Comparison of ENCODE assay signal across 13 cellular contexts in the genomic region with DNA sequence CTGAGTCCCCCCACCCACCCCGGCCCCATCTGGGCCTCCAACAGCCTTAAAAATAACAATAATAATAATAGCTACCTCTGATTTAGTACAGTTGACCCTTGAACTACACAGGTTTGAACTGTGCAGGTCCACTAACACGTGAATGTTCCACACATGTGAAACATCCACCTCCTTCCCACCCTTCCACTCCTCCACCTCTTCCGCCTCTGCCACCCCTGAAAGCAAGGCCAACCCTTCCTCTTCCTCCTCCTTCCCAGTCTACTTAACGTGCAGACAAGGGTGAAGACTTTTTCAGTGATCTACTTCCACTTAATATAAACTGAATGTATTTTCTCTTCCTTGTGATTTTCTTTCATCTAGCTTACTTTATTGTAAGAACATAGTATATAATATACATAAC. TPM values are rescaled to one million over a fixed set of nuclear protein-coding genes. Genes with fewer than 3 reads are reported as not detected.
DNase-seq lines count a peak whose midpoint lies in the region; ATAC-seq and TF ChIP-seq lines count a peak whose summit lies in the region.
"Had no signal": no experiment of that assay in that cellular context is flagged by ENCODE, and none has a peak within 500 bp of the region (broad histone marks: within the 10 kb centered on the region; RNA-seq: fewer than 3 reads in every experiment).

No MANE protein-coding gene starts in this region.

- POLR2A ChIA-PET in activated naive CD8-positive, alpha-beta T cell treated with anti-CD3 and anti-CD28 coated beads, Interleukin-2, amount 10 ng/mL, durations not matched to agents 7 days and 5 days (lab: Charles Lee): interaction anchor here (1.6 kb wide), 1 partner anchor 11 kb away, joined by 8 read pairs; a partner anchor contains a TSS

- DNase-seq in activated naive CD8-positive, alpha-beta T cell treated with anti-CD3 and anti-CD28 coated beads, Interleukin-2, amount 10 ng/mL, durations not matched to agents 7 days and 5 days: no peak
- no peak for DNase-seq in activated naive CD8-positive, alpha-beta T cell treated with anti-CD3 and anti-CD28 coated beads for 36 hours
- DNase-seq in caudate nucleus (lab: John Stamatoyannopoulos, UW): no peak
- DNase-seq in natural killer cell treated with Interleukin-12 subunit alpha and Interleukin-12 subunit beta and Interleukin-15 and Interleukin-18, amount 100 ng/mL, for 72 hours (ENCODE audit: low spot score): no peak
- peak in 1 of 2 donors; percentile 32 for DNase-seq in upper lobe of left lung
- DNase-seq in substantia nigra (lab: John Stamatoyannopoulos, UW): no peak
- no peak for DNase-seq in superior temporal gyrus (ENCODE audit: extremely low spot score)
- DNase-seq: activated gamma-delta T cell; NCI-H1092; NCI-H524; SHP77 treated with DMSO at 0.1 percent for 48 hours; stimulated activated CD8-positive, alpha-beta memory T cell treated with anti-CD3 and anti-CD28 coated beads, Interleukin-4, amount 100 ng/mL, for 48 hours had no signal

- H3K27ac ChIP-seq in caudate nucleus (ENCODE audit: low read depth, low read length): peak overlapping the region; percentile 71
- H3K27ac ChIP-seq in upper lobe of left lung: peak overlapping the region; percentile 72 to 79 (median 77)
- no peak overlapping the region for H3K27ac ChIP-seq in substantia nigra (ENCODE audit: low read depth, low read length, poor library complexity, severe bottlenecking)

- TF ChIP-seq POLR2A in upper lobe of left lung (IDR thresholded peaks at IDR 0.05): no peak

- H3K36me3 ChIP-seq in upper lobe of left lung: no peaks in the 10 kb centered on the region

- no peak overlapping the region for H3K4me3 Mint-ChIP-seq in activated naive CD8-positive, alpha-beta T cell treated with anti-CD3 and anti-CD28 coated beads, Interleukin-2, amount 10 ng/mL, durations not matched to agents 7 days and 5 days
- H3K4me3 Mint-ChIP-seq in activated naive CD8-positive, alpha-beta T cell treated with anti-CD3 and anti-CD28 coated beads for 36 hours: no peak overlapping the region
- H3K4me3 Mint-ChIP-seq in natural killer cell treated with Interleukin-12 subunit alpha and Interleukin-12 subunit beta and Interleukin-15 and Interleukin-18, amount 100 ng/mL, for 72 hours: peak overlapping the region; percentile 26

- no peaks in the 10 kb centered on the region for H3K9me3 Mint-ChIP-seq in activated naive CD8-positive, alpha-beta T cell treated with anti-CD3 and anti-CD28 coated beads, Interleukin-2, amount 10 ng/mL, durations not matched to agents 7 days and 5 days
- no peaks in the 10 kb centered on the region for H3K9me3 Mint-ChIP-seq in activated naive CD8-positive, alpha-beta T cell treated with anti-CD3 and anti-CD28 coated beads for 36 hours
- H3K9me3 Mint-ChIP-seq in natural killer cell treated with Interleukin-12 subunit alpha and Interleukin-12 subunit beta and Interleukin-15 and Interleukin-18, amount 100 ng/mL, for 72 hours: no peaks in the 10 kb centered on the region

- peaks cover 38% of the 10 kb centered on the region for H3K4me1 Mint-ChIP-seq in activated naive CD8-positive, alpha-beta T cell treated with anti-CD3 and anti-CD28 coated beads, Interleukin-2, amount 10 ng/mL, durations not matched to agents 7 days and 5 days
- peaks cover 4% of the 10 kb centered on the region for H3K4me1 Mint-ChIP-seq in activated naive CD8-positive, alpha-beta T cell treated with anti-CD3 and anti-CD28 coated beads for 36 hours
- H3K4me1 Mint-ChIP-seq in natural killer cell treated with Interleukin-12 subunit alpha and Interleukin-12 subunit beta and Interleukin-15 and Interleukin-18, amount 100 ng/mL, for 72 hours (ENCODE audit: low read depth in 2 of 2): peaks cover 49 to 67% of the 10 kb centered on the region in 2 donors

- H3K36me3 Mint-ChIP-seq in activated naive CD8-positive, alpha-beta T cell treated with anti-CD3 and anti-CD28 coated beads, Interleukin-2, amount 10 ng/mL, durations not matched to agents 7 days and 5 days: peaks cover 13% of the 10 kb centered on the region
- no peaks in the 10 kb centered on the region for H3K36me3 Mint-ChIP-seq in activated naive CD8-positive, alpha-beta T cell treated with anti-CD3 and anti-CD28 coated beads for 36 hours
- no peaks in the 10 kb centered on the region for H3K36me3 Mint-ChIP-seq in natural killer cell treated with Interleukin-12 subunit alpha and Interleukin-12 subunit beta and Interleukin-15 and Interleukin-18, amount 100 ng/mL, for 72 hours

- H3K27ac Mint-ChIP-seq in activated naive CD8-positive, alpha-beta T cell treated with anti-CD3 and anti-CD28 coated beads, Interleukin-2, amount 10 ng/mL, durations not matched to agents 7 days and 5 days: peak overlapping the region; percentile 59
- no peak overlapping the region for H3K27ac Mint-ChIP-seq in activated naive CD8-positive, alpha-beta T cell treated with anti-CD3 and anti-CD28 coated beads for 36 hours
- H3K27ac Mint-ChIP-seq in natural killer cell treated with Interleukin-12 subunit alpha and Interleukin-12 subunit beta and Interleukin-15 and Interleukin-18, amount 100 ng/mL, for 72 hours: peak overlapping the region; percentile 63 to 69

- peaks cover 11 to 28% (median 20%) of the 10 kb centered on the region in 4 donors for H3K4me1 ChIP-seq in upper lobe of left lung

- no peak for TF ChIP-seq CTCF in upper lobe of left lung (IDR thresholded peaks at IDR 0.05)

- no peak for TF ChIP-seq EP300 in upper lobe of left lung (IDR thresholded peaks at IDR 0.05)

- no peak overlapping the region for H3K4me3 ChIP-seq in upper lobe of left lung

- no peak for ATAC-seq in activated naive CD8-positive, alpha-beta T cell treated with anti-CD3 and anti-CD28 coated beads, Interleukin-2, amount 10 ng/mL, durations not matched to agents 7 days and 5 days (ENCODE audit: low read depth)
- ATAC-seq in natural killer cell treated with Interleukin-12 subunit alpha and Interleukin-12 subunit beta and Interleukin-15 and Interleukin-18, amount 100 ng/mL, for 72 hours: no peak
- ATAC-seq in upper lobe of left lung (ENCODE audit: low FRiP score in 2 of 2) (no peak), HG02623 (IDR thresholded peaks at IDR 0.05; ENCODE audit: unreplicated experiment) (no peak)

- H3K27me3 ChIP-seq in upper lobe of left lung: no peaks in the 10 kb centered on the region

- no peaks in the 10 kb centered on the region for H3K9me3 ChIP-seq in upper lobe of left lung

- WGBS in upper lobe of left lung, 2 donors: 32 to 33% methylated on average over 4 of the region's 4 CpGs

- peaks cover 2% of the 10 kb centered on the region for H3K27me3 Mint-ChIP-seq in activated naive CD8-positive, alpha-beta T cell treated with anti-CD3 and anti-CD28 coated beads, Interleukin-2, amount 10 ng/mL, durations not matched to agents 7 days and 5 days
- no peaks in the 10 kb centered on the region for H3K27me3 Mint-ChIP-seq in activated naive CD8-positive, alpha-beta T cell treated with anti-CD3 and anti-CD28 coated beads for 36 hours
- no peaks in the 10 kb centered on the region for H3K27me3 Mint-ChIP-seq in natural killer cell treated with Interleukin-12 subunit alpha and Interleukin-12 subunit beta and Interleukin-15 and Interleukin-18, amount 100 ng/mL, for 72 hours

RNA-seq across cellular contexts. Expression of a gene that starts 10.8 kb away (rescaled TPM):
- 10 to 100 TPM; 33.4 to 41.5 TPM for total RNA-seq in activated naive CD8-positive, alpha-beta T cell treated with anti-CD3 and anti-CD28 coated beads, Interleukin-2, amount 10 ng/mL, durations not matched to agents 7 days and 5 days
- total RNA-seq in activated naive CD8-positive, alpha-beta T cell treated with anti-CD3 and anti-CD28 coated beads for 36 hours: 1 to 10 TPM; 1.1 to 1.5 TPM
- 1 to 10 TPM; 4.4 to 9.0 TPM for total RNA-seq in natural killer cell treated with Interleukin-12 subunit alpha and Interleukin-12 subunit beta and Interleukin-15 and Interleukin-18, amount 100 ng/mL, for 72 hours
- total RNA-seq in upper lobe of left lung: 100 to 1,000 TPM in 2 of 6 donors, 10 to 100 TPM in 4; 26.6 to 155 (median 81.5) TPM

RNA-seq across cellular contexts. Expression of a gene that starts 21.7 kb away (rescaled TPM):
- not detected for total RNA-seq in activated naive CD8-positive, alpha-beta T cell treated with anti-CD3 and anti-CD28 coated beads, Interleukin-2, amount 10 ng/mL, durations not matched to agents 7 days and 5 days
- not detected for total RNA-seq in activated naive CD8-positive, alpha-beta T cell treated with anti-CD3 and anti-CD28 coated beads for 36 hours
- not detected for total RNA-seq in natural killer cell treated with Interleukin-12 subunit alpha and Interleukin-12 subunit beta and Interleukin-15 and Interleukin-18, amount 100 ng/mL, for 72 hours
- total RNA-seq in upper lobe of left lung: under 1 TPM in 2 of 6 donors, not detected in 4; 0.17 to 0.30 TPM

RNA-seq across cellular contexts. Expression of a gene that starts 45.0 kb away (rescaled TPM):
- not detected for total RNA-seq in activated naive CD8-positive, alpha-beta T cell treated with anti-CD3 and anti-CD28 coated beads, Interleukin-2, amount 10 ng/mL, durations not matched to agents 7 days and 5 days
- not detected for total RNA-seq in activated naive CD8-positive, alpha-beta T cell treated with anti-CD3 and anti-CD28 coated beads for 36 hours
- total RNA-seq in natural killer cell treated with Interleukin-12 subunit alpha and Interleukin-12 subunit beta and Interleukin-15 and Interleukin-18, amount 100 ng/mL, for 72 hours: not detected
- total RNA-seq in upper lobe of left lung: under 1 TPM in 1 of 6 donors, not detected in 5; 0.44 TPM

RNA-seq across cellular contexts. Expression of a gene that starts 58.5 kb away (rescaled TPM):
- 1 to 10 TPM; 3.4 to 3.6 TPM for total RNA-seq in activated naive CD8-positive, alpha-beta T cell treated with anti-CD3 and anti-CD28 coated beads, Interleukin-2, amount 10 ng/mL, durations not matched to agents 7 days and 5 days
- not detected for total RNA-seq in activated naive CD8-positive, alpha-beta T cell treated with anti-CD3 and anti-CD28 coated beads for 36 hours
- 1 to 10 TPM in 1 of 2 donors, not detected in 1; 1.4 TPM for total RNA-seq in natural killer cell treated with Interleukin-12 subunit alpha and Interleukin-12 subunit beta and Interleukin-15 and Interleukin-18, amount 100 ng/mL, for 72 hours
- total RNA-seq in upper lobe of left lung: 100 to 1,000 TPM in 1 of 6 donors, 10 to 100 TPM in 5; 13.9 to 101 (median 57.9) TPM
